In genomic region chr19:12773571-12773970, GRCh38 we compare ENCODE assay signal across 11 cellular contexts. TPM values are rescaled to one million over a fixed set of nuclear protein-coding genes. Genes with fewer than 3 reads are reported as not detected.
A peak's percentile ranks its signal among the peaks of the same experiment; 100 is the strongest.
DNase-seq lines count a peak whose midpoint lies in the region; ATAC-seq and TF ChIP-seq lines count a peak whose summit lies in the region.
"Had no signal": no experiment of that assay in that cellular context is flagged by ENCODE, and none has a peak within 500 bp of the region (broad histone marks: within the 10 kb centered on the region; RNA-seq: fewer than 3 reads in every experiment).

No MANE protein-coding gene starts in this region.

- H3K4me1 ChIP-seq in OCI-LY1 (ENCODE audit: insufficient read depth, low read length, severe bottlenecking) (peaks cover 32% of the 10 kb centered on the region), Peyer's patch (peaks cover 0 to 32% (median 5%) of the 10 kb centered on the region in 4 donors)

- ATAC-seq in natural killer cell: no peak
- ATAC-seq in natural killer cell treated with Interleukin-12 subunit alpha and Interleukin-12 subunit beta and Interleukin-15 and Interleukin-18, amount 100 ng/mL, for 72 hours: no peak

- H3K27me3 Mint-ChIP-seq in natural killer cell (ENCODE audit: low read depth in 2 of 2) (no peaks in the 10 kb centered on the region), type B pancreatic cell (peaks cover 3% of the 10 kb centered on the region)
- no peaks in the 10 kb centered on the region for H3K27me3 Mint-ChIP-seq in natural killer cell treated with Interleukin-12 subunit alpha and Interleukin-12 subunit beta and Interleukin-15 and Interleukin-18, amount 100 ng/mL, for 72 hours

- no peak overlapping the region for H3K9ac ChIP-seq in OCI-LY1 (ENCODE audit: low read length)

- H3K27me3 ChIP-seq in OCI-LY1 (ENCODE audit: insufficient read depth, low read length): no peaks in the 10 kb centered on the region
- no peaks in the 10 kb centered on the region for H3K27me3 ChIP-seq in Peyer's patch
- H3K27me3 ChIP-seq: adrenal gland had no signal

- peaks cover 10 to 18% of the 10 kb centered on the region in 2 donors for H3K4me1 Mint-ChIP-seq in natural killer cell
- peaks cover 10 to 17% of the 10 kb centered on the region in 2 donors for H3K4me1 Mint-ChIP-seq in natural killer cell treated with Interleukin-12 subunit alpha and Interleukin-12 subunit beta and Interleukin-15 and Interleukin-18, amount 100 ng/mL, for 72 hours (ENCODE audit: low read depth in 2 of 2)
- H3K4me1 Mint-ChIP-seq in type B pancreatic cell (ENCODE audit: unreplicated experiment): peaks cover 10% of the 10 kb centered on the region

- no peaks in the 10 kb centered on the region for H3K36me3 ChIP-seq in OCI-LY1 (ENCODE audit: insufficient read depth, low read length)
- H3K36me3 ChIP-seq in Peyer's patch: peaks cover 0 to 24% (median 0%) of the 10 kb centered on the region in 3 donors
- H3K36me3 ChIP-seq: adrenal gland had no signal

- H3K9me3 ChIP-seq in OCI-LY1 (ENCODE audit: low read length) (no peaks in the 10 kb centered on the region), Peyer's patch (no peaks in the 10 kb centered on the region)
- H3K9me3 ChIP-seq: adrenal gland had no signal

- no peaks in the 10 kb centered on the region for H3K9me2 ChIP-seq in OCI-LY1 (ENCODE audit: low read depth, low read length)

- H3K9me3 Mint-ChIP-seq in natural killer cell (no peaks in the 10 kb centered on the region), type B pancreatic cell (no peaks in the 10 kb centered on the region)
- no peaks in the 10 kb centered on the region for H3K9me3 Mint-ChIP-seq in natural killer cell treated with Interleukin-12 subunit alpha and Interleukin-12 subunit beta and Interleukin-15 and Interleukin-18, amount 100 ng/mL, for 72 hours

- no peak overlapping the region for H2AFZ ChIP-seq in OCI-LY1 (ENCODE audit: low read length)

- no peak overlapping the region for H3K4me2 ChIP-seq in OCI-LY1 (ENCODE audit: low read length)

- TF ChIP-seq CTCF in natural killer cell (IDR thresholded peaks at IDR 0.05) (no peak), OCI-LY1 (IDR thresholded peaks at IDR 0.05; ENCODE audit: low read length) (peak; percentile 41; the same call in 1 of the 2 replicates), epithelial cell of proximal tubule (conservative IDR thresholded peaks at IDR 0.05; ENCODE audit: low read depth, low read length) (peak; percentile 50), type B pancreatic cell (conservative IDR thresholded peaks at IDR 0.05) (no peak), Peyer's patch (IDR thresholded peaks at IDR 0.05) (no peak)

- H3K27ac Mint-ChIP-seq in natural killer cell (no peak overlapping the region), type B pancreatic cell (peak overlapping the region; percentile 39)
- H3K27ac Mint-ChIP-seq in natural killer cell treated with Interleukin-12 subunit alpha and Interleukin-12 subunit beta and Interleukin-15 and Interleukin-18, amount 100 ng/mL, for 72 hours: no peak overlapping the region

- H3K27ac ChIP-seq in OCI-LY1 (ENCODE audit: low read depth, low read length, poor library complexity, severe bottlenecking): no peak overlapping the region
- no peak overlapping the region for H3K27ac ChIP-seq in Peyer's patch
- H3K27ac ChIP-seq: adrenal gland had no signal

- H3K79me2 ChIP-seq in OCI-LY1 (ENCODE audit: insufficient read depth, low read length): no peaks in the 10 kb centered on the region

- no peak for DNase-seq in natural killer cell
- no peak for DNase-seq in natural killer cell treated with Interleukin-12 subunit alpha and Interleukin-12 subunit beta and Interleukin-15 and Interleukin-18, amount 100 ng/mL, for 72 hours (ENCODE audit: low spot score)
- no peak for DNase-seq in epithelial cell of proximal tubule (ENCODE audit: low read depth)
- no peak for DNase-seq in type B pancreatic cell (ENCODE audit: extremely low spot score, unreplicated experiment)
- DNase-seq in Peyer's patch: no peak
- DNase-seq in anterior cingulate cortex (lab: John Stamatoyannopoulos, UW): no peak
- DNase-seq in stimulated activated CD4-positive, alpha-beta T cell treated with anti-CD3 and anti-CD28 coated beads, Interleukin-4, amount 100 ng/mL, for 24 hours: no peak
- DNase-seq: NCI-H526 treated with DMSO at 0.1 percent for 48 hours; stimulated activated CD8-positive, alpha-beta memory T cell treated with anti-CD3 and anti-CD28 coated beads, Interleukin-4, amount 100 ng/mL, for 48 hours had no signal

- H3K4me3 ChIP-seq in OCI-LY1 (ENCODE audit: low read depth, low read length, poor library complexity, severe bottlenecking): no peak overlapping the region
- H3K4me3 ChIP-seq in epithelial cell of proximal tubule (ENCODE audit: low read depth, low read length): no peak overlapping the region
- no peak overlapping the region for H3K4me3 ChIP-seq in Peyer's patch
- H3K4me3 ChIP-seq: adrenal gland had no signal

- TF ChIP-seq POLR2A in Peyer's patch (IDR thresholded peaks at IDR 0.05): no peak

- no peaks in the 10 kb centered on the region for H4K20me1 ChIP-seq in OCI-LY1 (ENCODE audit: insufficient read depth, low read length)

- H3K36me3 Mint-ChIP-seq in natural killer cell (no peaks in the 10 kb centered on the region), type B pancreatic cell (no peaks in the 10 kb centered on the region)
- no peaks in the 10 kb centered on the region for H3K36me3 Mint-ChIP-seq in natural killer cell treated with Interleukin-12 subunit alpha and Interleukin-12 subunit beta and Interleukin-15 and Interleukin-18, amount 100 ng/mL, for 72 hours

- peaks cover 7% of the 10 kb centered on the region; the same call in 1 of the 2 replicates for H3F3A ChIP-seq in OCI-LY1 (ENCODE audit: insufficient read depth, low read length)

- H3K4me3 Mint-ChIP-seq in natural killer cell (peak overlapping the region; percentile 54), type B pancreatic cell (peak overlapping the region; percentile 69)
- no peak overlapping the region for H3K4me3 Mint-ChIP-seq in natural killer cell treated with Interleukin-12 subunit alpha and Interleukin-12 subunit beta and Interleukin-15 and Interleukin-18, amount 100 ng/mL, for 72 hours

- intact Hi-C loops in natural killer cell (cut with micrococcal nuclease): no loop called here

RNA-seq across cellular contexts. Expression of gene HOOK2, which starts 1.8 kb away (rescaled TPM):
- total RNA-seq in natural killer cell (10 to 100 TPM; 13.3 to 15.3 (median 13.9) TPM), epithelial cell of proximal tubule (12.3 and 26.3 TPM in 2 replicates), type B pancreatic cell (ENCODE audit: low replicate concordance) (50.1 and 55.0 TPM in 2 replicates), Peyer's patch (100 to 1,000 TPM; 193 to 379 (median 285) TPM)
- total RNA-seq in natural killer cell treated with Interleukin-12 subunit alpha and Interleukin-12 subunit beta and Interleukin-15 and Interleukin-18, amount 100 ng/mL, for 72 hours: 10 to 100 TPM; 19.5 to 20.7 TPM

RNA-seq across cellular contexts. Expression of gene JUNB, which starts 17.7 kb away (rescaled TPM):
- total RNA-seq in natural killer cell: 100 to 1,000 TPM; 781 to 903 (median 859) TPM
- 100 to 1,000 TPM; 252 to 329 TPM for total RNA-seq in natural killer cell treated with Interleukin-12 subunit alpha and Interleukin-12 subunit beta and Interleukin-15 and Interleukin-18, amount 100 ng/mL, for 72 hours
- total RNA-seq in epithelial cell of proximal tubule: 127 and 251 TPM in 2 replicates
- total RNA-seq in type B pancreatic cell (ENCODE audit: low replicate concordance): 31.3 and 116 TPM in 2 replicates
- total RNA-seq in Peyer's patch: 100 to 1,000 TPM; 111 to 324 (median 152) TPM

RNA-seq across cellular contexts. Expression of gene BEST2, which starts 22.0 kb away (rescaled TPM):
- total RNA-seq in natural killer cell (not detected), epithelial cell of proximal tubule (not detected in 2 replicates), type B pancreatic cell (ENCODE audit: low replicate concordance) (0.14 TPM in 1 of 2 replicates, not detected in the other), Peyer's patch (10 to 100 TPM in 3 of 4 donors, not detected in 1; 20.5 to 82.0 (median 40.6) TPM)
- not detected for total RNA-seq in natural killer cell treated with Interleukin-12 subunit alpha and Interleukin-12 subunit beta and Interleukin-15 and Interleukin-18, amount 100 ng/mL, for 72 hours
- total RNA-seq: adrenal gland had no signal

RNA-seq across cellular contexts. Expression of gene PRDX2, which starts 28.0 kb away (rescaled TPM):
- total RNA-seq in natural killer cell (10 to 100 TPM; 28.8 to 67.1 (median 66.9) TPM), epithelial cell of proximal tubule (463 and 571 TPM in 2 replicates), type B pancreatic cell (ENCODE audit: low replicate concordance) (416 and 497 TPM in 2 replicates), Peyer's patch (100 to 1,000 TPM; 150 to 461 (median 375) TPM)
- total RNA-seq in natural killer cell treated with Interleukin-12 subunit alpha and Interleukin-12 subunit beta and Interleukin-15 and Interleukin-18, amount 100 ng/mL, for 72 hours: 100 to 1,000 TPM; 150 to 226 TPM

RNA-seq across cellular contexts. Expression of gene THSD8, which starts 28.3 kb away (rescaled TPM):
- 1 to 10 TPM; 1.7 to 2.8 (median 2.2) TPM for total RNA-seq in natural killer cell
- 10 to 100 TPM in 1 of 2 donors, 1 to 10 TPM in 1; 8.7 to 19.5 TPM for total RNA-seq in natural killer cell treated with Interleukin-12 subunit alpha and Interleukin-12 subunit beta and Interleukin-15 and Interleukin-18, amount 100 ng/mL, for 72 hours
- not detected in 2 replicates for total RNA-seq in epithelial cell of proximal tubule
- total RNA-seq in type B pancreatic cell (ENCODE audit: low replicate concordance): 10.1 and 19.4 TPM in 2 replicates
- not detected for total RNA-seq in Peyer's patch

Comparison
In these comparisons a context has a peak if more than half of its experiments do, and no peak if none do; other contexts are left out.
1. CTCF ChIP-seq: peak in OCI-LY1 (single experiment) and epithelial cell of proximal tubule (single experiment); none in natural killer cell (single experiment), type B pancreatic cell (single experiment) and Peyer's patch (0 of 6).